8 cellular contexts compared by ENCODE assay signal in the genomic region with DNA sequence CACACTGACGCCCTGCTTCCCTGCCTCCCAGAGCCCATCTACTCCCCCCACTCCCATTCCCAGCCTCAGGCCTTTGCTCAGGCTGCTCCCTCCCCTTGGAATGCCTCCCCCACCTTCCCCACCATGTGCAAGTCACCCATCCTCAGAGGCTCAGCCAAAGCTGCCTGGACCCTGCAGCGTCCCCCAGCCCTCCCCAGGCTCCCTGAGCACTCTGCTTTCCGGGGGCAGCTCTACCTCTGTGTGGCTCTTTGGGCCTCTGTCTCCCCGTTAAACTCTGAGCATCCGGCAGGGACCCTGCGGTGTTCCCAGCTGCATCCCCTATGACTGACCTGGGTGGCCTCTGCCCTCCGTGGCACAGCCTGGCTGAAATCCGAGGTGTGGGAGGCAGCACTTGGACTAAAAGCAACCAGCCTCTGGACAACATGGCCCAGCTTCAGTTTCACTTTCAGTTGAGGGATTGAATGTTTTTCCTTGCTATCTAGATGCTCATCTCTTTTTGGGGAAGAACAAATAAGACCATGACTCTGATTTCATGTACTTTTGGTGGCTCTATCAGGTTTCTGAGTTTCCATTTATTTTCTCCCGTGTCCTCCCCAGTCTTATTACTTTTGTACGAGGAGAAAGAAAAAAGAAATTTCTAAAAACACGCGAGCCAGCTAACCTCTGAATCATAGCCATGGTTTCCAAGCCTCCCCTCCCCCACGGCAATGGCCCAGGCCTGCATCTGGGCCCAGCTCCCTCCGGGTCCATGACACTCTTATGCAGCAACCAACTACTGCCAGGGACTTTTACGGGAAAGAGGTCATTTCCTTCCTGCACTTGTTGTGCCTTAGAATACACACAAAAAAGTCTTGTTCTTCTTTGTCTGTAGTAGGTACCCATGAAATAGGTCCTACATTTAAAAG.
A peak's percentile ranks its signal among the peaks of the same experiment; 100 is the strongest.
DNase-seq lines count a peak whose midpoint lies in the region; ATAC-seq lines count a peak whose summit lies in the region.

No MANE protein-coding gene starts in this region.

- no peak overlapping the region for H3K9ac ChIP-seq in HUES6 (ENCODE audit: low read length)

- H3K9me3 ChIP-seq in HUES6 (ENCODE audit: control insufficient read depth, insufficient read depth, low read depth, low read length) = peaks cover 5% of the 10 kb centered on the region; the same call in 1 of the 2 replicates

- H3K27ac ChIP-seq in HUES6 (ENCODE audit: low read depth, low read length) = 0 out of 2 replicates have a peak overlapping the region, but pooled peaks have one; percentile 37

- DNase-seq in ACHN (peak; percentile 71), kidney glomerular epithelial cell (lab: John Stamatoyannopoulos, UW) (peak; percentile 79), NCI-H82 treated with DMSO at 0.1 percent for 48 hours (lab: John Stamatoyannopoulos, UW; ENCODE audit: unreplicated experiment) (no peak)
- DNase-seq in activated CD4-positive, alpha-beta T cell treated with anti-CD3 and anti-CD28 coated beads for 1 hour = peak; percentile 52
- peak; percentile 69 for DNase-seq in central memory CD4-positive, alpha-beta T cell
- DNase-seq in stimulated activated CD4-positive, alpha-beta T cell treated with anti-CD3 and anti-CD28 coated beads, Interleukin-15, amount 100 ng/mL, for 1 hour (ENCODE audit: low read depth in 1 of 2, low spot score in 1 of 2) = peak; percentile 40 to 60

- H3K4me3 ChIP-seq in HUES6 (ENCODE audit: low read depth, low read length) = no peak overlapping the region

- no peaks in the 10 kb centered on the region for H3K27me3 ChIP-seq in HUES6 (ENCODE audit: control insufficient read depth, insufficient read depth, low read length)

- no peak for ATAC-seq in HG03439 (IDR thresholded peaks at IDR 0.05; ENCODE audit: unreplicated experiment)

- in situ Hi-C loops in ACHN (cut with HindIII; ENCODE audit: low pct_ligation_motif_present, low pct_unique_long_range_greater_than_20kb, low sequenced_read_pairs) = no loop called here

- peaks cover 17% of the 10 kb centered on the region for H3K4me1 ChIP-seq in HUES6 (ENCODE audit: control insufficient read depth, insufficient read depth, low read length)

- H3K36me3 ChIP-seq in HUES6 (ENCODE audit: control insufficient read depth, insufficient read depth, low read length) = no peaks in the 10 kb centered on the region
